17 cellular contexts compared by ENCODE assay signal in genomic region chr9:120775859-120776258, GRCh38. TPM values are rescaled to one million over a fixed set of nuclear protein-coding genes. Genes with fewer than 3 reads are reported as not detected.
DNase-seq lines count a peak whose midpoint lies in the region; ATAC-seq, FAIRE-seq and TF ChIP-seq lines count a peak whose summit lies in the region.
"Had no signal": no experiment of that assay in that cellular context is flagged by ENCODE, and none has a peak within 500 bp of the region (broad histone marks: within the 10 kb centered on the region; RNA-seq: fewer than 3 reads in every experiment).

No MANE protein-coding gene starts in this region.

- H2AFZ ChIP-seq in trophoblast cell (ENCODE audit: insufficient read depth, low read length, poor library complexity), result no peak overlapping the region

- no peak overlapping the region for H4K91ac ChIP-seq in trophoblast cell (ENCODE audit: low read depth, low read length)

- H2BK5ac ChIP-seq in trophoblast cell (ENCODE audit: low read depth, low read length, poor library complexity), result no peak overlapping the region

- H3K9me3 ChIP-seq in RWPE2 (ENCODE audit: severe bottlenecking) (no peaks in the 10 kb centered on the region), trophoblast cell (ENCODE audit: insufficient read depth, low read depth, low read length) (no peaks in the 10 kb centered on the region)
- H3K9me3 ChIP-seq: SJSA1 had no signal

- H2BK12ac ChIP-seq in trophoblast cell (ENCODE audit: low read length), result no peak overlapping the region

- DNase-seq in NCI-H226 (peak; percentile 40), RWPE2 (ENCODE audit: low spot score) (peak; percentile 85), epithelial cell of esophagus (ENCODE audit: low read depth) (peak; percentile 99), trophoblast cell (peak; percentile 39 to 42), D721Med (ENCODE audit: insufficient read length, low spot score) (no peak), COLO668 (lab: John Stamatoyannopoulos, UW; ENCODE audit: unreplicated experiment) (no peak), NCI-H1048 (lab: John Stamatoyannopoulos, UW) (no peak)
- DNase-seq: ACHN, DMS 273 treated with DMSO at 0.1 percent for 48 hours, DND-41, NCI-H187, NCI-H2227 treated with DMSO at 0.1 percent for 48 hours, NCI-H524, PC-3 had no signal

- TF ChIP-seq CTCF in RWPE2 (IDR thresholded peaks at IDR 0.05; ENCODE audit: poor library complexity, severe bottlenecking) (no peak), epithelial cell of esophagus (IDR thresholded peaks at IDR 0.05; ENCODE audit: insufficient read depth, low read depth, low read length, missing control alignments) (no peak), D721Med (IDR thresholded peaks at IDR 0.05; ENCODE audit: insufficient read depth, missing control alignments) (no peak)

- H3K27ac ChIP-seq in RWPE2 (ENCODE audit: poor library complexity, severe bottlenecking) (peak overlapping the region; percentile 47), trophoblast cell (ENCODE audit: low read depth, low read length) (no peak overlapping the region)
- H3K27ac ChIP-seq: C4-2B, SJSA1 had no signal

- WGBS in trophoblast cell (ENCODE audit: extremely low coverage, insufficient coverage, insufficient read length), result no CpG with 5 or more reads among the region's 5 CpGs

- H3K27me3 ChIP-seq in RWPE2 (ENCODE audit: insufficient read depth, poor library complexity, severe bottlenecking), result no peaks in the 10 kb centered on the region
- no peaks in the 10 kb centered on the region for H3K27me3 ChIP-seq in trophoblast cell (ENCODE audit: insufficient read depth, low read length)
- H3K27me3 ChIP-seq: SJSA1 had no signal

- no peak overlapping the region for H3K23ac ChIP-seq in trophoblast cell (ENCODE audit: low read length)

- H3K4me3 ChIP-seq in RWPE2 (ENCODE audit: severe bottlenecking) (no peak overlapping the region), epithelial cell of esophagus (ENCODE audit: low read length) (no peak overlapping the region), trophoblast cell (ENCODE audit: low read depth, low read length) (no peak overlapping the region)
- H3K4me3 ChIP-seq: SJSA1 had no signal

- H3K4me2 ChIP-seq in trophoblast cell (ENCODE audit: low read length), result no peak overlapping the region

- H3K4me1 ChIP-seq in RWPE2 (ENCODE audit: insufficient read depth, poor library complexity, severe bottlenecking), result peaks cover 29% of the 10 kb centered on the region
- no peaks in the 10 kb centered on the region for H3K4me1 ChIP-seq in trophoblast cell (ENCODE audit: control insufficient read depth in 1 of 2, insufficient read depth in 2 of 2, low read length in 2 of 2)
- H3K4me1 ChIP-seq: SJSA1 had no signal

- H3K18ac ChIP-seq in trophoblast cell (ENCODE audit: low read length), result no peak overlapping the region

- FAIRE-seq in D721Med (lab: Jason Lieb, UNC), result no peak
- FAIRE-seq: H1 had no signal

- H3K4ac ChIP-seq in trophoblast cell (ENCODE audit: low read depth, low read length), result no peak overlapping the region

- no peak overlapping the region for H4K12ac ChIP-seq in trophoblast cell (ENCODE audit: low read depth, low read length)

- H3K79me1 ChIP-seq in trophoblast cell (ENCODE audit: low read length), result no peaks in the 10 kb centered on the region

- no peak overlapping the region for H2AK5ac ChIP-seq in trophoblast cell (ENCODE audit: low read length)

- H3K14ac ChIP-seq in trophoblast cell (ENCODE audit: low read length), result no peak overlapping the region

- peak; percentile 94 for ATAC-seq in RWPE2 (ENCODE audit: low read depth)
- ATAC-seq: PC-3 had no signal

- H3K36me3 ChIP-seq in RWPE2 (ENCODE audit: low read depth) (peaks cover 81% of the 10 kb centered on the region), trophoblast cell (ENCODE audit: control insufficient read depth in 1 of 2, insufficient read depth in 2 of 2, low read length in 2 of 2) (peaks cover 7 to 21% of the 10 kb centered on the region in 2 experiments)

- no peaks in the 10 kb centered on the region for H3K79me2 ChIP-seq in trophoblast cell (ENCODE audit: control insufficient read depth, insufficient read depth, low read length, poor library complexity)

- no peak overlapping the region for H2BK120ac ChIP-seq in trophoblast cell (ENCODE audit: insufficient read depth, low read length, poor library complexity)

- no peak overlapping the region for H3K9ac ChIP-seq in trophoblast cell (ENCODE audit: low read length)

- H4K8ac ChIP-seq in trophoblast cell (ENCODE audit: low read depth, low read length), result no peak overlapping the region

RNA-seq across cellular contexts. Expression of gene FBXW2, which starts 17.4 kb away (rescaled TPM):
- 25.9 and 26.1 TPM in 2 replicates for polyA plus RNA-seq in trophoblast cell (2013)

Comparison
In these comparisons a context has a peak if more than half of its experiments do, and no peak if none do; other contexts are left out.
1. DNase-seq: peak in NCI-H226 (single experiment), RWPE2 (single experiment), epithelial cell of esophagus (single experiment) and trophoblast cell (2 of 2); none in D721Med (single experiment), COLO668 (single experiment) and NCI-H1048 (single experiment).